ENCODE assay signal across 16 cellular contexts in genomic region chr3:177995733-177996085, GRCh38.
A peak's percentile ranks its signal among the peaks of the same experiment; 100 is the strongest.
DNase-seq lines count a peak whose midpoint lies in the region; ATAC-seq lines count a peak whose summit lies in the region.
"Had no signal": no experiment of that assay in that cellular context is flagged by ENCODE, and none has a peak within 500 bp of the region (broad histone marks: within the 10 kb centered on the region; RNA-seq: fewer than 3 reads in every experiment).

No MANE protein-coding gene starts in this region.

- H3K4me1 Mint-ChIP-seq in activated T-cell treated with anti-CD3 and anti-CD28 coated beads, Interleukin-2, amount 50 U/mL, for 72 hours (ENCODE audit: low read depth), result peaks cover 32% of the 10 kb centered on the region
- H3K4me1 Mint-ChIP-seq in T-cell, result peaks cover 14 to 26% (median 23%) of the 10 kb centered on the region in 3 donors
- H3K4me1 Mint-ChIP-seq in stimulated activated naive CD8-positive, alpha-beta T cell treated with anti-CD3 and anti-CD28 coated beads, Interleukin-15, Interleukin-2, amounts not matched to agents 100 ng/mL and 50 ng/mL, for 24 hours (ENCODE audit: low read depth), result peaks cover 45% of the 10 kb centered on the region
- H3K4me1 Mint-ChIP-seq: B cell had no signal

- peak overlapping the region; percentile 13 for H3K27ac Mint-ChIP-seq in activated T-cell treated with anti-CD3 and anti-CD28 coated beads, Interleukin-2, amount 50 U/mL, for 72 hours
- peak overlapping the region; percentile 2 to 40 for H3K27ac Mint-ChIP-seq in T-cell
- H3K27ac Mint-ChIP-seq in stimulated activated naive CD8-positive, alpha-beta T cell treated with anti-CD3 and anti-CD28 coated beads, Interleukin-15, Interleukin-2, amounts not matched to agents 100 ng/mL and 50 ng/mL, for 24 hours, result peak overlapping the region; percentile 86
- H3K27ac Mint-ChIP-seq: B cell, HFFc6 had no signal

- ATAC-seq in activated T-cell treated with anti-CD3 and anti-CD28 coated beads, Interleukin-2, amount 50 U/mL, for 72 hours (replicated peaks in 1 of 2), result peak; percentile 47 to 63
- ATAC-seq in T-cell (replicated peaks in 1 of 4), result no peak
- no peak for ATAC-seq in GM21737 (IDR thresholded peaks at IDR 0.05; ENCODE audit: unreplicated experiment)

- no peaks in the 10 kb centered on the region for H3K27me3 Mint-ChIP-seq in activated T-cell treated with anti-CD3 and anti-CD28 coated beads, Interleukin-2, amount 50 U/mL, for 72 hours (ENCODE audit: low read depth)
- no peaks in the 10 kb centered on the region for H3K27me3 Mint-ChIP-seq in T-cell
- H3K27me3 Mint-ChIP-seq in stimulated activated naive CD8-positive, alpha-beta T cell treated with anti-CD3 and anti-CD28 coated beads, Interleukin-15, Interleukin-2, amounts not matched to agents 100 ng/mL and 50 ng/mL, for 24 hours, result no peaks in the 10 kb centered on the region
- H3K27me3 Mint-ChIP-seq: B cell had no signal

- H3K4me3 Mint-ChIP-seq in activated T-cell treated with anti-CD3 and anti-CD28 coated beads, Interleukin-2, amount 50 U/mL, for 72 hours, result peak overlapping the region; percentile 2 to 39
- no peak overlapping the region for H3K4me3 Mint-ChIP-seq in T-cell
- H3K4me3 Mint-ChIP-seq in stimulated activated naive CD8-positive, alpha-beta T cell treated with anti-CD3 and anti-CD28 coated beads, Interleukin-15, Interleukin-2, amounts not matched to agents 100 ng/mL and 50 ng/mL, for 24 hours, result peak overlapping the region; percentile 42
- H3K4me3 Mint-ChIP-seq: B cell, HFFc6 had no signal

- no peak for DNase-seq in activated T-cell treated with anti-CD3 and anti-CD28 coated beads, Interleukin-2, amount 50 U/mL, for 72 hours
- DNase-seq in activated T-cell treated with anti-CD3 and anti-CD28 coated beads for 4 hours (no peak), T-cell (no peak), caudate nucleus (lab: John Stamatoyannopoulos, UW) (no peak), hypothalamus (lab: John Stamatoyannopoulos, UW) (no peak)
- DNase-seq: DMS153, EL, HFFc6, NCI-H1436, NCI-H2029 treated with DMSO at 0.1 percent for 48 hours, NCI-H510A treated with DMSO at 0.1 percent for 48 hours, Peyer's patch had no signal

- CTCF ChIA-PET in T-cell (lab: Charles Lee), result interaction anchor here in 1 of 2 donors (0.5 kb wide), 1 partner anchor 42 kb away, joined by 7 read pairs; no protein-coding TSS in a partner anchor

- peaks cover 8 to 17% of the 10 kb centered on the region in 2 donors for H3K36me3 Mint-ChIP-seq in activated T-cell treated with anti-CD3 and anti-CD28 coated beads, Interleukin-2, amount 50 U/mL, for 72 hours (ENCODE audit: insufficient read depth in 2 of 2)
- H3K36me3 Mint-ChIP-seq in T-cell, result peaks cover 6% of the 10 kb centered on the region
- peaks cover 11% of the 10 kb centered on the region for H3K36me3 Mint-ChIP-seq in stimulated activated naive CD8-positive, alpha-beta T cell treated with anti-CD3 and anti-CD28 coated beads, Interleukin-15, Interleukin-2, amounts not matched to agents 100 ng/mL and 50 ng/mL, for 24 hours (ENCODE audit: low read depth)

- POLR2A ChIA-PET in T-cell (lab: Charles Lee), result interaction anchor here in 1 of 2 donors (0.8 kb wide), 1 partner anchor 24 kb away, joined by 3 read pairs; no protein-coding TSS in a partner anchor

- peaks cover 3 to 5% of the 10 kb centered on the region in 2 donors for H3K9me3 Mint-ChIP-seq in activated T-cell treated with anti-CD3 and anti-CD28 coated beads, Interleukin-2, amount 50 U/mL, for 72 hours
- peaks cover 6 to 10% (median 7%) of the 10 kb centered on the region in 3 donors for H3K9me3 Mint-ChIP-seq in T-cell
- peaks cover 23% of the 10 kb centered on the region for H3K9me3 Mint-ChIP-seq in stimulated activated naive CD8-positive, alpha-beta T cell treated with anti-CD3 and anti-CD28 coated beads, Interleukin-15, Interleukin-2, amounts not matched to agents 100 ng/mL and 50 ng/mL, for 24 hours
- H3K9me3 Mint-ChIP-seq: HFFc6 had no signal

- H3K27ac ChIP-seq in caudate nucleus (ENCODE audit: low read depth, low read length), result peak overlapping the region; percentile 77
- H3K27ac ChIP-seq: HL-60, Peyer's patch had no signal

Comparison
In these comparisons a context has a peak if more than half of its experiments do, and no peak if none do; other contexts are left out.
1. ATAC-seq: peak in activated T-cell treated with anti-CD3 and anti-CD28 coated beads, Interleukin-2, amount 50 U/mL, for 72 hours (2 of 2); none in T-cell (0 of 4) and GM21737 (single experiment).
2. H3K27ac Mint-ChIP-seq: peak in every context shown above with its lines; median percentile 86 in stimulated activated naive CD8-positive, alpha-beta T cell treated with anti-CD3 and anti-CD28 coated beads, Interleukin-15, Interleukin-2, amounts not matched to agents 100 ng/mL and 50 ng/mL, for 24 hours; 21 in T-cell; 13 in activated T-cell treated with anti-CD3 and anti-CD28 coated beads, Interleukin-2, amount 50 U/mL, for 72 hours.
3. H3K4me3 Mint-ChIP-seq: peak in activated T-cell treated with anti-CD3 and anti-CD28 coated beads, Interleukin-2, amount 50 U/mL, for 72 hours (2 of 2) and stimulated activated naive CD8-positive, alpha-beta T cell treated with anti-CD3 and anti-CD28 coated beads, Interleukin-15, Interleukin-2, amounts not matched to agents 100 ng/mL and 50 ng/mL, for 24 hours (single experiment); none in T-cell (0 of 3).